Comparison of ENCODE assay signal across 9 cellular contexts in genomic region chr9:124267271-124267807, GRCh38. TPM values are rescaled to one million over a fixed set of nuclear protein-coding genes. Genes with fewer than 3 reads are reported as not detected.
DNase-seq lines count a peak whose midpoint lies in the region; ATAC-seq, FAIRE-seq and TF ChIP-seq lines count a peak whose summit lies in the region.
"Had no signal": no experiment of that assay in that cellular context is flagged by ENCODE, and none has a peak within 500 bp of the region (broad histone marks: within the 10 kb centered on the region; RNA-seq: fewer than 3 reads in every experiment).

No MANE protein-coding gene starts in this region.

- no peak overlapping the region for H2BK120ac ChIP-seq in H9 (ENCODE audit: low read depth, low read length, poor library complexity, severe bottlenecking)

- H4K91ac ChIP-seq in H9 (ENCODE audit: insufficient read length, low read depth, low read length), result no peak overlapping the region

- no peak overlapping the region for H3K18ac ChIP-seq in H9 (ENCODE audit: insufficient read length, low read depth, low read length)

- H3K27ac ChIP-seq in H9 (ENCODE audit: insufficient read length, low read depth, low read length) (no peak overlapping the region), sigmoid colon (peak overlapping the region; percentile 57 to 72 (median 59))
- H3K27ac ChIP-seq: PC-9 had no signal

- H3K27me3 ChIP-seq in H9 (ENCODE audit: insufficient read depth, low read length) (no peaks in the 10 kb centered on the region), sigmoid colon (no peaks in the 10 kb centered on the region)

- no peaks in the 10 kb centered on the region for H3K9me3 Mint-ChIP-seq in H9
- H3K9me3 Mint-ChIP-seq in effector memory CD8-positive, alpha-beta T cell, result no peaks in the 10 kb centered on the region

- FAIRE-seq in RCC 7860 (lab: Jason Lieb, UNC), result peak; percentile 93

- TF ChIP-seq CTCF in H9 (conservative IDR thresholded peaks at IDR 0.05) (no peak), sigmoid colon (IDR thresholded peaks at IDR 0.05) (no peak), GM20000 (IDR thresholded peaks at IDR 0.05; ENCODE audit: extremely low read depth, missing control alignments) (no peak)

- H4K8ac ChIP-seq in H9 (replicated peaks; ENCODE audit: insufficient read length, low read depth, low read length), result no peak overlapping the region

- no peak overlapping the region for H3K9ac ChIP-seq in H9 (ENCODE audit: extremely low read depth, insufficient read length, low read length)

- no peak overlapping the region for H3K14ac ChIP-seq in H9 (ENCODE audit: insufficient read depth, low read length)

- H3K9me3 ChIP-seq in H9 (ENCODE audit: control insufficient read depth, low read depth, low read length) (no peaks in the 10 kb centered on the region), sigmoid colon (no peaks in the 10 kb centered on the region)

- peaks cover 26 to 42% of the 10 kb centered on the region in 2 experiments for H3K4me1 Mint-ChIP-seq in H9
- H3K4me1 Mint-ChIP-seq in effector memory CD8-positive, alpha-beta T cell (ENCODE audit: low read depth in 2 of 2), result peaks cover 14 to 29% of the 10 kb centered on the region in 2 donors

- H2AFZ ChIP-seq in H9 (ENCODE audit: low read length), result no peak overlapping the region
- H2AFZ ChIP-seq: PC-9 had no signal

- no peaks in the 10 kb centered on the region for H3K36me3 ChIP-seq in sigmoid colon

- DNase-seq in H9 (no peak), RCC 7860 (ENCODE audit: low spot score) (peak; percentile 97), fibroblast of gingiva (ENCODE audit: low read depth) (peak; percentile 86), sigmoid colon (no peak), GM20000 (ENCODE audit: low spot score) (no peak)
- DNase-seq in effector memory CD8-positive, alpha-beta T cell, result no peak

- no peak overlapping the region for H4K5ac ChIP-seq in H9 (ENCODE audit: insufficient read length, low read depth, low read length)

- peak overlapping the region in 2 of 3 experiments; percentile 9 to 78; a peak in 1 of 7 replicates for H3K27ac Mint-ChIP-seq in H9
- H3K27ac Mint-ChIP-seq in effector memory CD8-positive, alpha-beta T cell, result peak overlapping the region in 1 of 2 donors; percentile 44

- no peak overlapping the region for H3K4me3 ChIP-seq in sigmoid colon
- H3K4me3 ChIP-seq: PC-9 had no signal

- no peak overlapping the region for H2BK20ac ChIP-seq in H9 (ENCODE audit: low read depth, low read length, poor library complexity, severe bottlenecking)

- H3K4ac ChIP-seq in H9 (ENCODE audit: low read depth, low read length), result no peak overlapping the region

- H2BK12ac ChIP-seq in H9 (ENCODE audit: insufficient read length, low read depth, low read length), result no peak overlapping the region

- H3K79me2 ChIP-seq in H9 (ENCODE audit: insufficient read depth, low read length), result no peaks in the 10 kb centered on the region; the same call in 1 of the 2 replicates

- intact Hi-C loops in sigmoid colon (cut with DNase I), result no loop called here

- H2BK15ac ChIP-seq in H9 (ENCODE audit: low read depth, low read length), result no peak overlapping the region

- H3K4me1 ChIP-seq in H9 (ENCODE audit: insufficient read depth, low read length) (peaks cover 7% of the 10 kb centered on the region; the same call in 1 of the 2 replicates), sigmoid colon (peaks cover 0 to 88% (median 69%) of the 10 kb centered on the region in 4 donors)

- no peaks in the 10 kb centered on the region for H4K20me1 ChIP-seq in H9 (ENCODE audit: control insufficient read depth, insufficient read depth, insufficient read length)

- TF ChIP-seq EP300 in sigmoid colon (IDR thresholded peaks at IDR 0.05), result no peak

- H3T11ph ChIP-seq in H9 (ENCODE audit: low read length), result no peak overlapping the region

- H3K23ac ChIP-seq in H9 (ENCODE audit: insufficient read length, low read depth, low read length), result no peak overlapping the region

- no peak overlapping the region for H3K4me2 ChIP-seq in H9 (ENCODE audit: insufficient read depth, insufficient read length, low read length)
- H3K4me2 ChIP-seq: PC-9 had no signal

- H3K27me3 Mint-ChIP-seq in H9 (ENCODE audit: low read depth), result no peaks in the 10 kb centered on the region; the same call in none of the 2 replicates
- no peaks in the 10 kb centered on the region for H3K27me3 Mint-ChIP-seq in effector memory CD8-positive, alpha-beta T cell

- H2BK5ac ChIP-seq in H9 (ENCODE audit: insufficient read length, low read length), result no peak overlapping the region

- H3K36me3 Mint-ChIP-seq in H9 (ENCODE audit: insufficient read depth in 1 of 3, low read depth in 3 of 3), result no peaks in the 10 kb centered on the region
- H3K36me3 Mint-ChIP-seq in effector memory CD8-positive, alpha-beta T cell (ENCODE audit: insufficient read depth), result peaks cover 2% of the 10 kb centered on the region

- H3K79me1 ChIP-seq in H9 (ENCODE audit: insufficient read depth, low read depth, low read length, poor library complexity, severe bottlenecking), result no peaks in the 10 kb centered on the region

- no peak overlapping the region for H3K4me3 Mint-ChIP-seq in H9
- H3K4me3 Mint-ChIP-seq in effector memory CD8-positive, alpha-beta T cell, result peak overlapping the region in 1 of 2 donors; percentile 3

- ATAC-seq in GM21423 (IDR thresholded peaks at IDR 0.05; ENCODE audit: unreplicated experiment) (no peak), GM19397 (IDR thresholded peaks at IDR 0.05; ENCODE audit: unreplicated experiment) (no peak)
- no peak for ATAC-seq in effector memory CD8-positive, alpha-beta T cell (replicated peaks)

- no peak overlapping the region for H3K56ac ChIP-seq in H9 (ENCODE audit: insufficient read length, low read depth, low read length)

- peaks cover 2% of the 10 kb centered on the region for H3K23me2 ChIP-seq in H9 (ENCODE audit: insufficient read length, low read depth, low read length, poor library complexity, severe bottlenecking)

- no CpG with 5 or more reads among the region's 15 CpGs for WGBS in H9 (ENCODE audit: extremely low coverage, insufficient read length, low lambda C conversion rate)
- WGBS in sigmoid colon, 2 donors, result 32 to 46% methylated on average over 15 of the region's 15 CpGs

- no peak for TF ChIP-seq POLR2A in sigmoid colon (IDR thresholded peaks at IDR 0.05)

- no peak overlapping the region for H2AK5ac ChIP-seq in H9 (ENCODE audit: insufficient read length, low read length)

RNA-seq across cellular contexts. Expression of gene NEK6, which starts 9.6 kb away (rescaled TPM):
- total RNA-seq in H9 (2021), result 13.7 and 14.3 TPM in 2 replicates
- 10 to 100 TPM in 2 of 4 donors, 1 to 10 TPM in 2; 8.2 to 24.1 (median 14.2) TPM for total RNA-seq in sigmoid colon
- polyA plus RNA-seq in sigmoid colon, result 10 to 100 TPM; 13.8 to 36.2 (median 24.7) TPM

Comparison
In these comparisons a context has a peak if more than half of its experiments do, and no peak if none do; other contexts are left out.
1. DNase-seq: peak in RCC 7860 (single experiment) and fibroblast of gingiva (single experiment); none in H9 (single experiment), sigmoid colon (single experiment), effector memory CD8-positive, alpha-beta T cell (0 of 3) and GM20000 (single experiment).